Comparison of ENCODE assay signal across 8 cellular contexts in genomic region chr7:4791738-4792536, GRCh38. TPM values are rescaled to one million over a fixed set of nuclear protein-coding genes. Genes with fewer than 3 reads are reported as not detected.
DNase-seq lines count a peak whose midpoint lies in the region; ATAC-seq and TF ChIP-seq lines count a peak whose summit lies in the region.

No MANE protein-coding gene starts in this region.

- peaks cover 19% of the 10 kb centered on the region for H3K36me3 Mint-ChIP-seq in activated CD4-positive, alpha-beta T cell treated with anti-CD3 and anti-CD28 coated beads, Interleukin-2, amount 10 ng/mL, durations not matched to agents 24 days and 14 days (ENCODE audit: low read depth)
- H3K36me3 Mint-ChIP-seq in dendritic cell treated with granulocyte-macrophage colony-stimulating factor and Interleukin-4, amounts not matched to agents 40 ng/mL and 50 ng/mL, for 4 days (ENCODE audit: low read depth), result peaks cover 52% of the 10 kb centered on the region

- POLR2A ChIA-PET in AG04450 (lab: Yijun Ruan, JAX), result no interaction called here

- H3K27me3 Mint-ChIP-seq in activated CD4-positive, alpha-beta T cell treated with anti-CD3 and anti-CD28 coated beads, Interleukin-2, amount 10 ng/mL, durations not matched to agents 24 days and 14 days, result no peaks in the 10 kb centered on the region
- H3K27me3 Mint-ChIP-seq in dendritic cell treated with granulocyte-macrophage colony-stimulating factor and Interleukin-4, amounts not matched to agents 40 ng/mL and 50 ng/mL, for 4 days, result no peaks in the 10 kb centered on the region

- peak; percentile 41 for ATAC-seq in HG02642 (IDR thresholded peaks at IDR 0.05; ENCODE audit: poor library complexity, unreplicated experiment)
- peak; percentile 74 for ATAC-seq in left lung
- ATAC-seq in HG03095 (IDR thresholded peaks at IDR 0.05; ENCODE audit: unreplicated experiment), result no peak

- no peak overlapping the region for H3K4me3 Mint-ChIP-seq in activated CD4-positive, alpha-beta T cell treated with anti-CD3 and anti-CD28 coated beads, Interleukin-2, amount 10 ng/mL, durations not matched to agents 24 days and 14 days
- H3K4me3 Mint-ChIP-seq in dendritic cell treated with granulocyte-macrophage colony-stimulating factor and Interleukin-4, amounts not matched to agents 40 ng/mL and 50 ng/mL, for 4 days, result peak overlapping the region; percentile 30

- H3K27me3 ChIP-seq in AG04450 (ENCODE audit: control insufficient read depth, insufficient read depth, low read length) (no peaks in the 10 kb centered on the region), left lung (no peaks in the 10 kb centered on the region)

- DNase-seq in AG04450 (ENCODE audit: low read depth, low spot score) (no peak), left lung (peak; percentile 60 to 89), NCI-H187 (lab: John Stamatoyannopoulos, UW) (no peak)
- peak; percentile 94 for DNase-seq in activated CD4-positive, alpha-beta T cell treated with anti-CD3 and anti-CD28 coated beads, Interleukin-2, amount 10 ng/mL, durations not matched to agents 24 days and 14 days
- peak; percentile 81 for DNase-seq in stimulated activated CD4-positive, alpha-beta T cell treated with anti-CD3 and anti-CD28 coated beads, Interleukin-4, amount 100 ng/mL, for 24 hours

- no peak overlapping the region for H3K27ac Mint-ChIP-seq in activated CD4-positive, alpha-beta T cell treated with anti-CD3 and anti-CD28 coated beads, Interleukin-2, amount 10 ng/mL, durations not matched to agents 24 days and 14 days
- H3K27ac Mint-ChIP-seq in dendritic cell treated with granulocyte-macrophage colony-stimulating factor and Interleukin-4, amounts not matched to agents 40 ng/mL and 50 ng/mL, for 4 days, result no peak overlapping the region

- intact Hi-C loops in activated CD4-positive, alpha-beta T cell treated with anti-CD3 and anti-CD28 coated beads, Interleukin-2, amount 10 ng/mL, durations not matched to agents 24 days and 14 days (cut with micrococcal nuclease), result loop anchor here (2.0 kb wide), 2 partner anchors 17 to 91 kb away; partner anchors contain the start of genes AP5Z1 and RADIL
- intact Hi-C loops in dendritic cell treated with granulocyte-macrophage colony-stimulating factor and Interleukin-4, amounts not matched to agents 40 ng/mL and 50 ng/mL, for 4 days (cut with micrococcal nuclease), result loop anchor here (5.0 kb wide), 1 partner anchor 90 kb away; the partner anchor contains the start of gene RADIL
- intact Hi-C loops in left lung (cut with DNase I), result loop anchor here in 1 of 2 donors (10.0 kb wide), 1 partner anchor 293 kb away; no protein-coding TSS in a partner anchor

- no peak overlapping the region for H3K4me3 ChIP-seq in AG04450 (ENCODE audit: low read depth, low read length)
- H3K4me3 ChIP-seq in left lung, result peak overlapping the region; percentile 3 to 11

- H3K9me3 ChIP-seq in AG04450 (ENCODE audit: control insufficient read depth, insufficient read depth, low read length), result peaks cover 18% of the 10 kb centered on the region; the same call in 1 of the 2 replicates
- H3K9me3 ChIP-seq in left lung, result no peaks in the 10 kb centered on the region

- H3K4me1 ChIP-seq in left lung, result peaks cover 0 to 8% of the 10 kb centered on the region in 2 donors

- H3K4me1 Mint-ChIP-seq in activated CD4-positive, alpha-beta T cell treated with anti-CD3 and anti-CD28 coated beads, Interleukin-2, amount 10 ng/mL, durations not matched to agents 24 days and 14 days, result peaks cover 3% of the 10 kb centered on the region
- peaks cover 8% of the 10 kb centered on the region for H3K4me1 Mint-ChIP-seq in dendritic cell treated with granulocyte-macrophage colony-stimulating factor and Interleukin-4, amounts not matched to agents 40 ng/mL and 50 ng/mL, for 4 days (ENCODE audit: low read depth)

- TF ChIP-seq CTCF in AG04450 (IDR thresholded peaks at IDR 0.05; ENCODE audit: low read depth, low read length) (peak; percentile 55), left lung (IDR thresholded peaks at IDR 0.05) (peak; percentile 42 to 79)

- H3K9me3 Mint-ChIP-seq in activated CD4-positive, alpha-beta T cell treated with anti-CD3 and anti-CD28 coated beads, Interleukin-2, amount 10 ng/mL, durations not matched to agents 24 days and 14 days, result no peaks in the 10 kb centered on the region
- no peaks in the 10 kb centered on the region for H3K9me3 Mint-ChIP-seq in dendritic cell treated with granulocyte-macrophage colony-stimulating factor and Interleukin-4, amounts not matched to agents 40 ng/mL and 50 ng/mL, for 4 days

- H3K27ac ChIP-seq in AG04450 (ENCODE audit: low read depth, low read length) (no peak overlapping the region), left lung (no peak overlapping the region)

- CTCF ChIA-PET in AG04450 (lab: Charles Lee), result interaction anchor here (0.5 to 1.8 kb wide), 11 partner anchors 11 to 290 kb away, joined by 3 to 9 read pairs (median 5); no protein-coding TSS in a partner anchor

- H3K36me3 ChIP-seq in left lung, result peaks cover 0 to 70% of the 10 kb centered on the region in 2 donors

RNA-seq across cellular contexts. Expression of gene AP5Z1, which starts 16.5 kb away (rescaled TPM):
- polyA plus RNA-seq in AG04450 (2011; rRNA removed), result 12.6 and 18.9 TPM in 2 replicates
- 7.6 and 11.1 TPM in 2 replicates for polyA minus RNA-seq in AG04450 (2011; rRNA and poly(A)+ RNA removed)
- 42.2 and 44.4 TPM in 2 replicates for total RNA-seq in activated CD4-positive, alpha-beta T cell treated with anti-CD3 and anti-CD28 coated beads, Interleukin-2, amount 10 ng/mL, durations not matched to agents 24 days and 14 days
- total RNA-seq in left lung, result 10 to 100 TPM; 37.1 to 49.5 TPM

Comparison
In these comparisons a context has a peak if more than half of its experiments do, and no peak if none do; other contexts are left out.
1. DNase-seq: peak in activated CD4-positive, alpha-beta T cell treated with anti-CD3 and anti-CD28 coated beads, Interleukin-2, amount 10 ng/mL, durations not matched to agents 24 days and 14 days (single experiment), left lung (2 of 2) and stimulated activated CD4-positive, alpha-beta T cell treated with anti-CD3 and anti-CD28 coated beads, Interleukin-4, amount 100 ng/mL, for 24 hours (single experiment); none in AG04450 (single experiment) and NCI-H187 (0 of 2).